Comparison of ENCODE assay signal across 26 cellular contexts in the genomic region with DNA sequence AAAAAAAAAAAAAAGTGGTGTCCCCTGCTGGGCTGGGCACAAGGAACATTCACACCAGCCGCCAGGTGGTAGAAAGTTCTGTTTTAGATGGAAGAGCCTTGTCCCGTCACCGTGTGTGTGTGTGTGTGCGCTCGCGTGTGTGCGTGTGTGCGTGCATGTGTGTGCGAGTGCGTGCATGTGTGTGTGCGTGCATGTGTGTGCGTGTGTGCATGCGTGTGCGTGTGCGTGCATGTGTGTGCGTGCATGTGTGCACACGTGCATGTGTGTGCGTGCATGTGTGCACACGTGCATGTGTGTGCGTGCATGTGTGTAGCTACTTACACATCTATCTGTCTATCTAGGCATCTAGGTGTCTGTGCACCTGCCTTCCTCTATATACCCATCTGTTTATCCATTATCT.
DNase-seq lines count a peak whose midpoint lies in the region; ATAC-seq, FAIRE-seq and TF ChIP-seq lines count a peak whose summit lies in the region.
"Had no signal": no experiment of that assay in that cellular context is flagged by ENCODE, and none has a peak within 500 bp of the region (broad histone marks: within the 10 kb centered on the region; RNA-seq: fewer than 3 reads in every experiment).

No MANE protein-coding gene starts in this region.

- H3K36me3 ChIP-seq in HepG2 (replicated peaks in 1 of 2; ENCODE audit: control insufficient read depth in 1 of 2, insufficient read depth in 2 of 2, low read length in 2 of 2) (no peaks in the 10 kb centered on the region), right lobe of liver (no peaks in the 10 kb centered on the region), GM12878 (ENCODE audit: control insufficient read depth in 2 of 2, insufficient read depth in 2 of 2, low read length in 1 of 2) (no peaks in the 10 kb centered on the region), neuronal stem cell (replicated peaks in 1 of 2; ENCODE audit: control insufficient read depth in 2 of 2, insufficient read depth in 2 of 2, low read length in 2 of 2) (no peaks in the 10 kb centered on the region), upper lobe of right lung (no peaks in the 10 kb centered on the region), left ventricle myocardium inferior (no peaks in the 10 kb centered on the region)
- H3K36me3 ChIP-seq: BE2C; BLaER1 treated with 17β-estradiol and CSF1 and Interleukin-3, amounts not matched to agents 10 nM and 100 nM had no signal

- intact Hi-C loops in HepG2 (cut with micrococcal nuclease; ENCODE audit: unreplicated experiment) (no loop called here), right lobe of liver (cut with DNase I) (no loop called here), GM12878 (cut with micrococcal nuclease; ENCODE audit: unreplicated experiment) (no loop called here), upper lobe of right lung (cut with DNase I) (no loop called here), left ventricle myocardium inferior (cut with micrococcal nuclease) (no loop called here)
- intact Hi-C loops in activated naive CD4-positive, alpha-beta T cell treated with anti-CD3 and anti-CD28 coated beads for 36 hours (cut with micrococcal nuclease): no loop called here

- H3K4me3 Mint-ChIP-seq in activated naive CD4-positive, alpha-beta T cell treated with anti-CD3 and anti-CD28 coated beads for 36 hours: no peak overlapping the region
- H3K4me3 Mint-ChIP-seq: CD4-positive, alpha-beta memory T cell; GM23338; H9; HFFc6 had no signal

- SMC1A ChIA-PET in GM12878 (lab: Charles Lee; ENCODE audit: uncharacterized antibody, unreplicated experiment): no interaction called here

- ATAC-seq in HepG2 (no peak), right lobe of liver (no peak), GM12878 (no peak), upper lobe of right lung (no peak)
- ATAC-seq: A549, GM23338, HCT116 had no signal

- H2BK120ac ChIP-seq in neuronal stem cell (ENCODE audit: low read depth, low read length): no peak overlapping the region

- in situ Hi-C loops in HepG2 (cut with HindIII; ENCODE audit: extremely low pct_ligation_motif_present, low pct_unique_long_range_greater_than_20kb): no loop called here
- in situ Hi-C loops in GM12878 (cut with MboI): loop anchor here (25.0 kb wide), 1 partner anchor 837 kb away; no protein-coding TSS in a partner anchor

- no peak overlapping the region for H2BK12ac ChIP-seq in neuronal stem cell (ENCODE audit: low read length)

- no TSS peak for BruUV-seq in HepG2 (replicated peaks; lab: Mats Ljungman, UMichigan)
- BruUV-seq in GM12878 (replicated peaks; lab: Mats Ljungman, UMichigan): no TSS peak

- H3K27me3 Mint-ChIP-seq in activated naive CD4-positive, alpha-beta T cell treated with anti-CD3 and anti-CD28 coated beads for 36 hours (ENCODE audit: low read depth): no peaks in the 10 kb centered on the region

- DNase-seq in HepG2 (ENCODE audit: low spot score): no peak
- no peak for DNase-seq in right lobe of liver
- DNase-seq in GM12878 (ENCODE audit: low read depth, low spot score): no peak
- no peak for DNase-seq in neuronal stem cell (ENCODE audit: low spot score)
- DNase-seq in upper lobe of right lung: peak; percentile 20
- DNase-seq in left ventricle myocardium inferior: no peak
- no peak for DNase-seq in activated naive CD4-positive, alpha-beta T cell treated with anti-CD3 and anti-CD28 coated beads for 36 hours
- no peak for DNase-seq in SIG-M5 (lab: John Stamatoyannopoulos, UW)
- DNase-seq: 8988T; ACHN; AML-193; BE2C; Calu3; CD4-positive, alpha-beta memory T cell; COR-L47; DMS79; EL; GDM1; H9; HFFc6 had no signal

- H4K91ac ChIP-seq in neuronal stem cell (ENCODE audit: low read depth, low read length, poor library complexity): no peak overlapping the region

- no peak overlapping the region for H2AK5ac ChIP-seq in neuronal stem cell (ENCODE audit: low read depth, low read length)

- H4K8ac ChIP-seq in neuronal stem cell (ENCODE audit: low read depth, low read length): no peak overlapping the region

- H3K4ac ChIP-seq in neuronal stem cell (ENCODE audit: low read length): no peak overlapping the region

- TF ChIP-seq RAD21 in HepG2 (CRISPR knock-in tag; IDR thresholded peaks at IDR 0.05) (no peak), GM12878 (IDR thresholded peaks at IDR 0.05; ENCODE audit: insufficient read depth, low read depth, low read length) (no peak)

- RAD21 ChIA-PET in GM12878 (lab: Charles Lee; ENCODE audit: unreplicated experiment): no interaction called here

- no peak overlapping the region for H2BK5ac ChIP-seq in neuronal stem cell (ENCODE audit: low read length)

- H2AFZ ChIP-seq in HepG2 (ENCODE audit: low read length) (no peak overlapping the region), GM12878 (ENCODE audit: control insufficient read depth, low read depth, low read length) (no peak overlapping the region), neuronal stem cell (ENCODE audit: low read length) (no peak overlapping the region)
- H2AFZ ChIP-seq: GM23338 had no signal

- peak overlapping the region; percentile 78 for H3K23ac ChIP-seq in neuronal stem cell (ENCODE audit: low read depth, low read length, poor library complexity)

- no peak overlapping the region for H3K9ac ChIP-seq in HepG2 (ENCODE audit: insufficient read depth, low read depth, low read length)
- H3K9ac ChIP-seq in GM12878 (ENCODE audit: control insufficient read depth, insufficient read depth, low read length): no peak overlapping the region
- H3K9ac ChIP-seq in neuronal stem cell (ENCODE audit: low read depth, low read length, poor library complexity): peak overlapping the region; percentile 51
- H3K9ac ChIP-seq: BLaER1 treated with 17β-estradiol and CSF1 and Interleukin-3, amounts not matched to agents 10 nM and 100 nM had no signal

- H3K18ac ChIP-seq in neuronal stem cell (ENCODE audit: low read length): no peak overlapping the region

- H3K14ac ChIP-seq in neuronal stem cell (ENCODE audit: low read length): no peak overlapping the region

- H3K9me3 ChIP-seq in HepG2 (ENCODE audit: low read length): no peaks in the 10 kb centered on the region
- no peaks in the 10 kb centered on the region for H3K9me3 ChIP-seq in right lobe of liver
- H3K9me3 ChIP-seq in GM12878 (replicated peaks; ENCODE audit: control insufficient read depth, insufficient read depth, low read length): no peaks in the 10 kb centered on the region
- H3K9me3 ChIP-seq in neuronal stem cell (replicated peaks in 1 of 2; ENCODE audit: control insufficient read depth in 2 of 2, insufficient read depth in 1 of 2, low read depth in 1 of 2, low read length in 2 of 2): peaks cover 0 to 4% of the 10 kb centered on the region in 2 donors
- no peaks in the 10 kb centered on the region for H3K9me3 ChIP-seq in upper lobe of right lung
- H3K9me3 ChIP-seq in left ventricle myocardium inferior (replicated peaks): no peaks in the 10 kb centered on the region
- H3K9me3 ChIP-seq: A549; BE2C; BLaER1 treated with 17β-estradiol and CSF1 and Interleukin-3, amounts not matched to agents 10 nM and 100 nM had no signal

- TF ChIP-seq CTCF in HepG2 (CRISPR knock-in tag; IDR thresholded peaks at IDR 0.05) (no peak), right lobe of liver (IDR thresholded peaks at IDR 0.05) (no peak), GM12878 (IDR thresholded peaks at IDR 0.05 in 2 of 3, conservative IDR thresholded peaks at IDR 0.05 in 1 of 3; ENCODE audit: control insufficient read depth in 2 of 3, extremely low read depth in 1 of 3, insufficient read depth in 1 of 3, low read depth in 3 of 3, low read length in 3 of 3) (no peak), upper lobe of right lung (IDR thresholded peaks at IDR 0.05) (no peak), left ventricle myocardium inferior (IDR thresholded peaks at IDR 0.05; ENCODE audit: borderline replicate concordance) (no peak)

- TF ChIP-seq EP300 in HepG2 (IDR thresholded peaks at IDR 0.05; ENCODE audit: low read depth in 2 of 2, low read length in 2 of 2) (no peak), HepG2 (CRISPR knock-in tag; IDR thresholded peaks at IDR 0.05; ENCODE audit: borderline replicate concordance) (no peak), GM12878 (IDR thresholded peaks at IDR 0.05; ENCODE audit: borderline replicate concordance in 1 of 2, control insufficient read depth in 1 of 2, low read depth in 2 of 2, low read length in 2 of 2) (no peak)

- H3K27ac Mint-ChIP-seq in activated naive CD4-positive, alpha-beta T cell treated with anti-CD3 and anti-CD28 coated beads for 36 hours: no peak overlapping the region
- H3K27ac Mint-ChIP-seq: CD4-positive, alpha-beta memory T cell; GM23338; H9; HFFc6 had no signal

- TF ChIP-seq POLR2A in HepG2 (IDR thresholded peaks at IDR 0.05; ENCODE audit: insufficient read depth in 1 of 2, low read depth in 2 of 2, low read length in 2 of 2) (no peak), right lobe of liver (IDR thresholded peaks at IDR 0.05) (no peak), GM12878 (IDR thresholded peaks at IDR 0.05; ENCODE audit: low read depth, low read length) (no peak)

- H3K4me2 ChIP-seq in HepG2 (ENCODE audit: low read depth, low read length): no peak overlapping the region
- no peak overlapping the region for H3K4me2 ChIP-seq in GM12878 (ENCODE audit: control insufficient read depth, insufficient read depth)
- no peak overlapping the region for H3K4me2 ChIP-seq in neuronal stem cell (ENCODE audit: insufficient read depth, low read length, poor library complexity, severe bottlenecking)
- H3K4me2 ChIP-seq: A549; BLaER1 treated with 17β-estradiol and CSF1 and Interleukin-3, amounts not matched to agents 10 nM and 100 nM; GM23338 had no signal

- no peak for FAIRE-seq in HepG2 (lab: Jason Lieb, UNC)
- no peak for FAIRE-seq in GM12878 (lab: Jason Lieb, UNC)
- FAIRE-seq: A549, GM12891, GM18507 had no signal

- POLR2A ChIA-PET in HepG2 (lab: Yijun Ruan, JAX) (no interaction called here), GM12878 (lab: Charles Lee) (no interaction called here)

- H4K20me1 ChIP-seq in HepG2 (ENCODE audit: insufficient read depth, low read length) (no peaks in the 10 kb centered on the region), GM12878 (ENCODE audit: control insufficient read depth, insufficient read depth) (no peaks in the 10 kb centered on the region; the same call in 1 of the 2 replicates)

- H3K79me2 ChIP-seq in HepG2 (ENCODE audit: insufficient read depth, low read length) (no peaks in the 10 kb centered on the region), GM12878 (ENCODE audit: control insufficient read depth, insufficient read depth, low read length) (no peaks in the 10 kb centered on the region)

- no peaks in the 10 kb centered on the region for H3K4me1 Mint-ChIP-seq in activated naive CD4-positive, alpha-beta T cell treated with anti-CD3 and anti-CD28 coated beads for 36 hours (ENCODE audit: low read depth)
- H3K4me1 Mint-ChIP-seq: CD4-positive, alpha-beta memory T cell; GM23338; H9 had no signal

- no peaks in the 10 kb centered on the region for H3K36me3 Mint-ChIP-seq in activated naive CD4-positive, alpha-beta T cell treated with anti-CD3 and anti-CD28 coated beads for 36 hours (ENCODE audit: low read depth)
- H3K36me3 Mint-ChIP-seq: CD4-positive, alpha-beta memory T cell had no signal

- no peaks in the 10 kb centered on the region for H3K79me1 ChIP-seq in neuronal stem cell (ENCODE audit: low read depth, low read length)

- CTCF ChIA-PET in HepG2 (lab: Yijun Ruan, JAX; ENCODE audit: low intra/inter-chr PET ratio, low total read pairs): no interaction called here
- CTCF ChIA-PET in GM12878 (lab: Yijun Ruan, JAX): no interaction called here
- CTCF ChIA-PET in activated naive CD4-positive, alpha-beta T cell treated with anti-CD3 and anti-CD28 coated beads for 36 hours (lab: Charles Lee): no interaction called here

- no peaks in the 10 kb centered on the region for H3K4me1 ChIP-seq in HepG2 (ENCODE audit: insufficient read depth, low read length)
- H3K4me1 ChIP-seq in right lobe of liver: no peaks in the 10 kb centered on the region
- no peaks in the 10 kb centered on the region for H3K4me1 ChIP-seq in GM12878 (ENCODE audit: control insufficient read depth, insufficient read depth, low read length)
- H3K4me1 ChIP-seq in neuronal stem cell (ENCODE audit: control insufficient read depth in 2 of 2, insufficient read depth in 1 of 2, low read depth in 1 of 2, low read length in 2 of 2): no peaks in the 10 kb centered on the region
- no peaks in the 10 kb centered on the region for H3K4me1 ChIP-seq in upper lobe of right lung
- H3K4me1 ChIP-seq in left ventricle myocardium inferior: no peaks in the 10 kb centered on the region
- H3K4me1 ChIP-seq: A549, BE2C had no signal

- H3K27me3 ChIP-seq in HepG2 (ENCODE audit: control insufficient read depth in 1 of 2, insufficient read depth in 2 of 2, low read length in 2 of 2) (peaks cover 1 to 50% of the 10 kb centered on the region in 2 experiments; a peak in 3 of 5 replicates), right lobe of liver (no peaks in the 10 kb centered on the region), GM12878 (replicated peaks in 1 of 2; ENCODE audit: control insufficient read depth in 2 of 2, insufficient read depth in 2 of 2, low read length in 1 of 2) (no peaks in the 10 kb centered on the region), neuronal stem cell (ENCODE audit: control insufficient read depth in 3 of 3, insufficient read depth in 3 of 3, low read depth in 1 of 3, low read length in 3 of 3) (peaks cover 0 to 11% (median 0%) of the 10 kb centered on the region in 3 experiments), upper lobe of right lung (peaks cover 7% of the 10 kb centered on the region), left ventricle myocardium inferior (ENCODE audit: low read depth) (peaks cover 71% of the 10 kb centered on the region)
- H3K27me3 ChIP-seq: BE2C; BLaER1 treated with 17β-estradiol and CSF1 and Interleukin-3, amounts not matched to agents 10 nM and 100 nM had no signal

- 67% methylated on average over 18 of the region's 20 CpGs for WGBS in HepG2 (ENCODE audit: low lambda C conversion rate)
- 76% methylated on average over 4 of the region's 20 CpGs for WGBS in right lobe of liver (ENCODE audit: insufficient coverage, low coverage, low lambda C conversion rate, missing lambda C conversion rate)
- 78% methylated on average over 20 of the region's 20 CpGs for WGBS in GM12878 (ENCODE audit: insufficient coverage, insufficient replicate concordance, low lambda C conversion rate, missing lambda C conversion rate)
- WGBS in neuronal stem cell (ENCODE audit: extremely low coverage in 2 of 2, insufficient read length in 2 of 2, insufficient replicate concordance in 1 of 2), 2 donors: no CpG with 5 or more reads among the region's 20 CpGs

- H3K27ac ChIP-seq in HepG2 (ENCODE audit: extremely low read length, insufficient read depth, low read length) (no peak overlapping the region), right lobe of liver (no peak overlapping the region), GM12878 (ENCODE audit: control insufficient read depth, insufficient read depth) (no peak overlapping the region), neuronal stem cell (replicated peaks; ENCODE audit: low read length) (no peak overlapping the region), upper lobe of right lung (no peak overlapping the region), left ventricle myocardium inferior (replicated peaks) (no peak overlapping the region)
- H3K27ac ChIP-seq: A549; BLaER1 treated with 17β-estradiol and CSF1 and Interleukin-3, amounts not matched to agents 10 nM and 100 nM had no signal

- H2BK15ac ChIP-seq in neuronal stem cell (ENCODE audit: low read length): no peak overlapping the region

- H3K4me3 ChIP-seq in HepG2 (replicated peaks in 1 of 3; ENCODE audit: insufficient read depth in 1 of 3, low read depth in 2 of 3, low read length in 3 of 3) (no peak overlapping the region), right lobe of liver (no peak overlapping the region), GM12878 (no peak overlapping the region), neuronal stem cell (ENCODE audit: low read length in 2 of 2) (no peak overlapping the region), upper lobe of right lung (no peak overlapping the region), left ventricle myocardium inferior (no peak overlapping the region)
- H3K4me3 ChIP-seq: A549; BLaER1 treated with 17β-estradiol and CSF1 and Interleukin-3, amounts not matched to agents 10 nM and 100 nM; GM23338 had no signal

- no peaks in the 10 kb centered on the region for H3K9me3 Mint-ChIP-seq in activated naive CD4-positive, alpha-beta T cell treated with anti-CD3 and anti-CD28 coated beads for 36 hours
- H3K9me3 Mint-ChIP-seq: GM23338 had no signal
